8 cellular contexts compared by ENCODE assay signal in the genomic region with DNA sequence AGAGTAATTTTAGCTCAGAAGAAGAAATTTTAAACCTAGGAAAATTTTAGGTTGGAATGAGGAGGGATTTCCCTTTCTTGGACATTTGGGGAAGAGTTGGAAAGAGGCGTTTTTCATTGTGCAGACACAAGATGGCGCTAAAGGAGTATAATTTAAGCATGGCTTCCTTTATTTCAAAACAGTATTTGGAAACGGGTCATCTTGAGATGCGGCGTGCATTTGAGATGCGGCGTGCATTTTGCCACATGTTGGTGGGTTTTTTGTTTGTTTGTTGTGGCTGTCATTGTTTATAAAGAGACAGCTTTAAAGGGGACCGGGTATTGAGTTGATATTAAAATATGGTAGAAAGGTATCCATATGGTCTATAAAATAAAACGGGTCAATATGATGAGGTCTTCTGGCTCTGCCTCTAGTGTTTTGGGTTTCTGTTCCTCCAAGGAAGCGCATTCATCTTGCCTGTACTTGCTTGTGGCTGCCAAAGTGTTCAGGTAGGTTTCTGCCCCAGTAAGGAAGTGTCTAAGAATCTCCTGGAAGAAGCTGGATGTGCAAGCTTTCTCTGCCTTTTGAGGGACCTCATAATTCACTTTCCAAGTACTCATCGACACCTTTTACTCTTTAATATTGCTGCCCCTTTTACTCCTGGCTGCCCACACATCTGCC.
A peak's percentile ranks its signal among the peaks of the same experiment; 100 is the strongest.
DNase-seq lines count a peak whose midpoint lies in the region; ATAC-seq and TF ChIP-seq lines count a peak whose summit lies in the region.

No MANE protein-coding gene starts in this region.

- no peak for TF ChIP-seq EP300 in upper lobe of left lung (IDR thresholded peaks at IDR 0.05)

- H3K27ac ChIP-seq in coronary artery (no peak overlapping the region), upper lobe of left lung (no peak overlapping the region)

- TF ChIP-seq CTCF in GM12873 (IDR thresholded peaks at IDR 0.05; ENCODE audit: insufficient read depth, low read depth, low read length, missing control alignments) (peak; percentile 66), NB4 (IDR thresholded peaks at IDR 0.05; ENCODE audit: low read depth, low read length) (peak; percentile 56), coronary artery (IDR thresholded peaks at IDR 0.05) (peak; percentile 33), upper lobe of left lung (IDR thresholded peaks at IDR 0.05) (peak in 5 of 6 experiments; percentile 37 to 58 (median 50))

- TF ChIP-seq POLR2A in NB4 (IDR thresholded peaks at IDR 0.05; ENCODE audit: extremely low read depth, insufficient read length) (no peak), upper lobe of left lung (IDR thresholded peaks at IDR 0.05) (no peak)

- H3K4me3 ChIP-seq in NB4 (ENCODE audit: low read depth, low read length) (peak overlapping the region; percentile 9), coronary artery (peak overlapping the region; percentile 41), upper lobe of left lung (no peak overlapping the region)

- DNase-seq in AG08396 (ENCODE audit: low spot score) (peak; percentile 41), NB4 (ENCODE audit: low read depth) (peak; percentile 65), SKM-1 treated with dmso at 0.1 percent for 144 hours (lab: John Stamatoyannopoulos, UW; ENCODE audit: unreplicated experiment) (peak; percentile 83), coronary artery (ENCODE audit: low spot score) (no peak), medulla oblongata (ENCODE audit: extremely low spot score) (peak; percentile 80), upper lobe of left lung (no peak)

- peak in 1 of 2 donors; percentile 84 for ATAC-seq in upper lobe of left lung (ENCODE audit: low FRiP score in 2 of 2)
- no peak for ATAC-seq in GM21390 (IDR thresholded peaks at IDR 0.05; ENCODE audit: unreplicated experiment)

- no peaks in the 10 kb centered on the region for H3K9me3 ChIP-seq in upper lobe of left lung

- no peaks in the 10 kb centered on the region for H3K4me1 ChIP-seq in upper lobe of left lung

- H3K36me3 ChIP-seq in upper lobe of left lung: no peaks in the 10 kb centered on the region

- 14 to 18% methylated on average over 11 of the region's 11 CpGs for WGBS in upper lobe of left lung, 2 donors

- H3K27me3 ChIP-seq in upper lobe of left lung: no peaks in the 10 kb centered on the region

Comparison
In these comparisons a context has a peak if more than half of its experiments do, and no peak if none do; other contexts are left out.
1. DNase-seq: peak in AG08396 (single experiment), NB4 (single experiment), SKM-1 treated with dmso at 0.1 percent for 144 hours (single experiment) and medulla oblongata (single experiment); none in coronary artery (single experiment) and upper lobe of left lung (0 of 2).
2. H3K4me3 ChIP-seq: peak in NB4 (single experiment) and coronary artery (single experiment); none in upper lobe of left lung (0 of 4).
3. Peak in every context shown above with its lines, with median percentiles within 50 percentile points of each other: CTCF ChIP-seq.